21 cellular contexts compared by ENCODE assay signal in the genomic region with DNA sequence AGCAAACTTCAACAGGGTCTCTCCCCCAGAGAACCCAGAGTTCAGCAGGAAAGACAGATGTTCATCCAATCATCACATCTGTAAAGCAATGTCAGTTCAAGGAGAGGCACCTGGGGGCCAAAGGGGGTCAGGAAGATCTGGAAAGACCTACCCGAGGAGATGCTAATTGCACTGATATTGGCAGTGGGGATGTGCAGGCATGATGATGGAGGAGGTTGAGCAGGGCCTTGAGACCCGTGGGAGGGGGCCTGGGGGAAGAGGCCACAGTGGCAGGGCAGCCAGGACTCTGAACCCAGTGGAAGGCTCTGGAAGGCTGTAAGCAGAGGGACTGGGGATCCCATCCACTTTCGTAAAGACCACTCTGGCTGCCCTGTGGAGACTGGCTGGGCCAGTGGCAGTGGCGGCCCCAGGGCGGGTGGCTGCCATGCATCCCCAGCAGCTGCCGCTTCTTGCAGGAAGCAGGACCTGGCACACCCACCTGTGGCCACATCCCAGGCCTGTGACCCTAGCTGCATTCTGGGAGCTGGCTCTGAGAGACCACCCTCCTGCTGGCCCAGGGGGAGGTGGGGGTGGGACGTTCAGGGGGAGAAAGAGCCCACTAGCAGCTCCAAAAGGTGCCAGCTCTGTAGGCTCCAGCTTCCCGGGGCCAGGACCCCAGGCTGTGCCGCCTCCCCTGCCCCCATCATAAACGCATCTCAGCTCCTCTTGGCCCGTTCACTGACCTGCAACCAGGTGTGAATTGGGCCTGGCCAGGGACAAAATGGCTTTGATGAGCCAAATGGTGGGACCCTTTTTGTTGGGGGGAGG. TPM values are rescaled to one million over a fixed set of nuclear protein-coding genes. Genes with fewer than 3 reads are reported as not detected.
"Had no signal": no experiment of that assay in that cellular context is flagged by ENCODE, and none has a peak within 500 bp of the region (broad histone marks: within the 10 kb centered on the region; RNA-seq: fewer than 3 reads in every experiment).

No MANE protein-coding gene starts in this region.

- H3K27me3 Mint-ChIP-seq: activated CD8-positive, alpha-beta memory T cell treated with anti-CD3 and anti-CD28 coated beads, Interleukin-2, amount 10 ng/mL, durations not matched to agents 7 days and 5 days had no signal

- H3K9me3 Mint-ChIP-seq: activated B cell treated with CpG ODN at 0.5 μM for 24 hours; activated T-helper 1 cell treated with anti-CD3 and anti-CD28 coated beads, Interleukin-12 subunit alpha, Interleukin-12 subunit beta, Interleukin-2, Interleukin-4 antibody, amounts not matched to agents 30 ng/mL and 10 ng/mL and 1 ng/mL, durations not matched to agents 14 hours and 24 hours and 36 hours; central memory CD8-positive, alpha-beta T cell; dendritic cell treated with granulocyte-macrophage colony-stimulating factor and Interleukin-4, amounts not matched to agents 40 ng/mL and 50 ng/mL, for 4 days; neural crest cell; stimulated activated naive B cell treated with anti-CD40 and anti-IgM and Interleukin-4, amounts not matched to agents 10 μg/mL and 1 μg/mL and 100 μg/mL, for 72 hours had no signal

- DNase-seq: activated CD8-positive, alpha-beta memory T cell treated with anti-CD3 and anti-CD28 coated beads, Interleukin-2, amount 10 ng/mL, durations not matched to agents 7 days and 5 days; activated naive CD4-positive, alpha-beta T cell treated with anti-CD3 and anti-CD28 coated beads, Interleukin-2, amount 50 U/mL, for 16 hours; amniotic stem cell; hypothalamus; mesendoderm; SHP77; stimulated activated CD4-positive, alpha-beta T cell treated with anti-CD3 and anti-CD28 coated beads, Interleukin-1b, Interleukin-23, amount 100 ng/mL, for 48 hours; stimulated activated naive B cell treated with anti-CD40 and anti-IgM and Interleukin-4, amounts not matched to agents 10 μg/mL and 1 μg/mL and 100 μg/mL, for 72 hours; T-helper 2 cell; trophoblast cell had no signal

- H3K27me3 ChIP-seq: body of pancreas had no signal

- ATAC-seq: activated CD8-positive, alpha-beta memory T cell treated with anti-CD3 and anti-CD28 coated beads, Interleukin-2, amount 10 ng/mL, durations not matched to agents 7 days and 5 days; body of pancreas; esophagus mucosa; left colon; stimulated activated naive B cell treated with anti-CD40 and anti-IgM and Interleukin-4, amounts not matched to agents 10 μg/mL and 1 μg/mL and 100 μg/mL, for 72 hours had no signal

- H3K4me1 ChIP-seq: body of pancreas, parathyroid adenoma had no signal

- H3K4me1 Mint-ChIP-seq: activated B cell treated with CpG ODN at 0.5 μM for 24 hours; activated CD8-positive, alpha-beta memory T cell treated with anti-CD3 and anti-CD28 coated beads, Interleukin-2, amount 10 ng/mL, durations not matched to agents 7 days and 5 days; central memory CD8-positive, alpha-beta T cell; neural crest cell; stimulated activated naive B cell treated with anti-CD40 and anti-IgM and Interleukin-4, amounts not matched to agents 10 μg/mL and 1 μg/mL and 100 μg/mL, for 72 hours had no signal

- H3K4me3 Mint-ChIP-seq: activated B cell treated with CpG ODN at 0.5 μM for 24 hours; activated CD8-positive, alpha-beta memory T cell treated with anti-CD3 and anti-CD28 coated beads, Interleukin-2, amount 10 ng/mL, durations not matched to agents 7 days and 5 days; activated T-helper 1 cell treated with anti-CD3 and anti-CD28 coated beads, Interleukin-12 subunit alpha, Interleukin-12 subunit beta, Interleukin-2, Interleukin-4 antibody, amounts not matched to agents 30 ng/mL and 10 ng/mL and 1 ng/mL, durations not matched to agents 14 hours and 24 hours and 36 hours; central memory CD8-positive, alpha-beta T cell; dendritic cell treated with granulocyte-macrophage colony-stimulating factor and Interleukin-4, amounts not matched to agents 40 ng/mL and 50 ng/mL, for 4 days; neural crest cell; stimulated activated naive B cell treated with anti-CD40 and anti-IgM and Interleukin-4, amounts not matched to agents 10 μg/mL and 1 μg/mL and 100 μg/mL, for 72 hours had no signal

- H3K9me3 ChIP-seq: body of pancreas had no signal

- H3K9ac ChIP-seq: parathyroid adenoma had no signal

- H2AFZ ChIP-seq: parathyroid adenoma had no signal

- H3K27ac Mint-ChIP-seq: activated B cell treated with CpG ODN at 0.5 μM for 24 hours; activated CD8-positive, alpha-beta memory T cell treated with anti-CD3 and anti-CD28 coated beads, Interleukin-2, amount 10 ng/mL, durations not matched to agents 7 days and 5 days; activated T-helper 1 cell treated with anti-CD3 and anti-CD28 coated beads, Interleukin-12 subunit alpha, Interleukin-12 subunit beta, Interleukin-2, Interleukin-4 antibody, amounts not matched to agents 30 ng/mL and 10 ng/mL and 1 ng/mL, durations not matched to agents 14 hours and 24 hours and 36 hours; dendritic cell treated with granulocyte-macrophage colony-stimulating factor and Interleukin-4, amounts not matched to agents 40 ng/mL and 50 ng/mL, for 4 days; stimulated activated naive B cell treated with anti-CD40 and anti-IgM and Interleukin-4, amounts not matched to agents 10 μg/mL and 1 μg/mL and 100 μg/mL, for 72 hours had no signal

- H3K79me2 ChIP-seq: parathyroid adenoma had no signal

- H3K27ac ChIP-seq: body of pancreas, parathyroid adenoma had no signal

- H3K4me3 ChIP-seq: body of pancreas had no signal

- H3K36me3 Mint-ChIP-seq: activated CD8-positive, alpha-beta memory T cell treated with anti-CD3 and anti-CD28 coated beads, Interleukin-2, amount 10 ng/mL, durations not matched to agents 7 days and 5 days; stimulated activated naive B cell treated with anti-CD40 and anti-IgM and Interleukin-4, amounts not matched to agents 10 μg/mL and 1 μg/mL and 100 μg/mL, for 72 hours had no signal

RNA-seq across cellular contexts. Expression of gene FGF3, which starts 59.9 kb away (rescaled TPM):
- total RNA-seq: activated B cell treated with CpG ODN at 0.5 μM for 24 hours; activated CD8-positive, alpha-beta memory T cell treated with anti-CD3 and anti-CD28 coated beads, Interleukin-2, amount 10 ng/mL, durations not matched to agents 7 days and 5 days; activated T-helper 1 cell treated with anti-CD3 and anti-CD28 coated beads, Interleukin-12 subunit alpha, Interleukin-12 subunit beta, Interleukin-2, Interleukin-4 antibody, amounts not matched to agents 30 ng/mL and 10 ng/mL and 1 ng/mL, durations not matched to agents 14 hours and 24 hours and 36 hours; body of pancreas; esophagus mucosa; glomerular endothelial cell; left colon; neural crest cell; subcutaneous adipose tissue had no signal
